ENCODE assay signal across 24 cellular contexts in genomic region chr15:44603126-44603525, GRCh38.
DNase-seq lines count a peak whose midpoint lies in the region; ATAC-seq and TF ChIP-seq lines count a peak whose summit lies in the region.
"Had no signal": no experiment of that assay in that cellular context is flagged by ENCODE, and none has a peak within 500 bp of the region (broad histone marks: within the 10 kb centered on the region; RNA-seq: fewer than 3 reads in every experiment).

No MANE protein-coding gene starts in this region.

- TF ChIP-seq CTCF in ascending aorta (IDR thresholded peaks at IDR 0.05) (no peak), psoas muscle (IDR thresholded peaks at IDR 0.05) (no peak)

- CTCF ChIA-PET in activated CD4-positive, alpha-beta T cell treated with anti-CD3 and anti-CD28 coated beads for 36 hours (lab: Charles Lee) = interaction anchor here (0.6 to 1.6 kb wide), 2 partner anchors 25 to 28 kb away, joined by 4 to 5 read pairs; no protein-coding TSS in a partner anchor

- WGBS in psoas muscle, 3 donors = 98 to 100% (median 100%) methylated on average over 2 of the region's 2 CpGs

- H3K27ac Mint-ChIP-seq in activated CD4-positive, alpha-beta T cell treated with anti-CD3 and anti-CD28 coated beads for 36 hours = peak overlapping the region; percentile 53
- peak overlapping the region; percentile 51 for H3K27ac Mint-ChIP-seq in activated naive CD8-positive, alpha-beta T cell
- no peak overlapping the region for H3K27ac Mint-ChIP-seq in activated naive CD8-positive, alpha-beta T cell treated with anti-CD3 and anti-CD28 coated beads, Interleukin-2, amount 50 U/mL, for 24 hours
- H3K27ac Mint-ChIP-seq in central memory CD8-positive, alpha-beta T cell (ENCODE audit: low read depth) = peak overlapping the region; percentile 45
- H3K27ac Mint-ChIP-seq: GM23338 had no signal

- ATAC-seq in activated CD4-positive, alpha-beta T cell treated with anti-CD3 and anti-CD28 coated beads for 36 hours = no peak
- no peak for ATAC-seq in activated naive CD8-positive, alpha-beta T cell treated with anti-CD3 and anti-CD28 coated beads, Interleukin-2, amount 50 U/mL, for 24 hours
- no peak for ATAC-seq in central memory CD8-positive, alpha-beta T cell (replicated peaks; ENCODE audit: extremely low read depth, poor library complexity, severe bottlenecking)
- no peak for ATAC-seq in psoas muscle
- ATAC-seq: GM23338, HepG2, K562 had no signal

- H3K4me3 ChIP-seq in ascending aorta = no peak overlapping the region
- no peak overlapping the region for H3K4me3 ChIP-seq in psoas muscle
- H3K4me3 ChIP-seq: BLaER1, GM23338, HAP-1, K562, MG63 had no signal

- no peak for DNase-seq in activated CD4-positive, alpha-beta T cell treated with anti-CD3 and anti-CD28 coated beads for 36 hours
- no peak for DNase-seq in activated CD4-positive, alpha-beta T cell treated with anti-CD3 and anti-CD28 coated beads for 1 hour
- DNase-seq in activated naive CD8-positive, alpha-beta T cell treated with anti-CD3 and anti-CD28 coated beads, Interleukin-2, amount 50 U/mL, for 24 hours = no peak
- no peak for DNase-seq in central memory CD8-positive, alpha-beta T cell (ENCODE audit: low spot score in 2 of 2)
- DNase-seq in midbrain (lab: John Stamatoyannopoulos, UW) = no peak
- no peak for DNase-seq in ascending aorta (ENCODE audit: low spot score in 2 of 2)
- DNase-seq in psoas muscle = no peak
- DNase-seq: ACHN, DMS53, GDM1, MG63, NCI-H1417, NCI-H1694 treated with DMSO at 0.1 percent for 48 hours, NCI-H446 treated with DMSO at 0.1 percent for 48 hours, NCI-H526 treated with DMSO at 0.1 percent for 48 hours, OCI-M1 had no signal

- intact Hi-C loops in activated CD4-positive, alpha-beta T cell treated with anti-CD3 and anti-CD28 coated beads for 36 hours (cut with DNase I, micrococcal nuclease) = no loop called here
- intact Hi-C loops in ascending aorta (cut with DNase I) = no loop called here
- intact Hi-C loops in psoas muscle (cut with DNase I) = no loop called here

- H3K9me3 ChIP-seq in ascending aorta (no peaks in the 10 kb centered on the region), psoas muscle (no peaks in the 10 kb centered on the region)
- H3K9me3 ChIP-seq: BLaER1, HAP-1, MG63 had no signal

- H3K27me3 Mint-ChIP-seq in activated CD4-positive, alpha-beta T cell treated with anti-CD3 and anti-CD28 coated beads for 36 hours = no peaks in the 10 kb centered on the region
- H3K27me3 Mint-ChIP-seq in activated naive CD8-positive, alpha-beta T cell = no peaks in the 10 kb centered on the region
- H3K27me3 Mint-ChIP-seq in activated naive CD8-positive, alpha-beta T cell treated with anti-CD3 and anti-CD28 coated beads, Interleukin-2, amount 50 U/mL, for 24 hours = no peaks in the 10 kb centered on the region
- H3K27me3 Mint-ChIP-seq in central memory CD8-positive, alpha-beta T cell = no peaks in the 10 kb centered on the region

- H3K36me3 ChIP-seq in ascending aorta = peaks cover 33 to 48% of the 10 kb centered on the region in 2 donors
- peaks cover 10 to 100% of the 10 kb centered on the region in 2 donors for H3K36me3 ChIP-seq in psoas muscle (ENCODE audit: insufficient read depth in 1 of 2, low read depth in 1 of 2)

- POLR2A ChIA-PET in activated CD4-positive, alpha-beta T cell treated with anti-CD3 and anti-CD28 coated beads for 36 hours (lab: Charles Lee) = no interaction called here

- H3K9me3 Mint-ChIP-seq in activated CD4-positive, alpha-beta T cell treated with anti-CD3 and anti-CD28 coated beads for 36 hours (ENCODE audit: low read depth) = no peaks in the 10 kb centered on the region
- H3K9me3 Mint-ChIP-seq in activated naive CD8-positive, alpha-beta T cell (ENCODE audit: low read depth) = no peaks in the 10 kb centered on the region
- H3K9me3 Mint-ChIP-seq in activated naive CD8-positive, alpha-beta T cell treated with anti-CD3 and anti-CD28 coated beads, Interleukin-2, amount 50 U/mL, for 24 hours = no peaks in the 10 kb centered on the region
- H3K9me3 Mint-ChIP-seq in central memory CD8-positive, alpha-beta T cell = no peaks in the 10 kb centered on the region
- H3K9me3 Mint-ChIP-seq: GM23338 had no signal

- H3K4me1 ChIP-seq in ascending aorta (no peaks in the 10 kb centered on the region), psoas muscle (no peaks in the 10 kb centered on the region)
- H3K4me1 ChIP-seq: BLaER1 had no signal

- H3K36me3 Mint-ChIP-seq in activated CD4-positive, alpha-beta T cell treated with anti-CD3 and anti-CD28 coated beads for 36 hours (ENCODE audit: low read depth) = peaks cover 45% of the 10 kb centered on the region
- peaks cover 20% of the 10 kb centered on the region for H3K36me3 Mint-ChIP-seq in activated naive CD8-positive, alpha-beta T cell
- H3K36me3 Mint-ChIP-seq in activated naive CD8-positive, alpha-beta T cell treated with anti-CD3 and anti-CD28 coated beads, Interleukin-2, amount 50 U/mL, for 24 hours (ENCODE audit: low read depth) = peaks cover 54% of the 10 kb centered on the region
- peaks cover 47% of the 10 kb centered on the region for H3K36me3 Mint-ChIP-seq in central memory CD8-positive, alpha-beta T cell (ENCODE audit: insufficient read depth)

- H3K27ac ChIP-seq in ascending aorta (no peak overlapping the region), psoas muscle (no peak overlapping the region)
- H3K27ac ChIP-seq: 22Rv1, BLaER1, HL-60 had no signal

- peaks cover 9% of the 10 kb centered on the region for H3K4me1 Mint-ChIP-seq in activated CD4-positive, alpha-beta T cell treated with anti-CD3 and anti-CD28 coated beads for 36 hours
- H3K4me1 Mint-ChIP-seq in activated naive CD8-positive, alpha-beta T cell (ENCODE audit: low read depth) = peaks cover 10% of the 10 kb centered on the region
- H3K4me1 Mint-ChIP-seq in activated naive CD8-positive, alpha-beta T cell treated with anti-CD3 and anti-CD28 coated beads, Interleukin-2, amount 50 U/mL, for 24 hours = peaks cover 9% of the 10 kb centered on the region
- H3K4me1 Mint-ChIP-seq in central memory CD8-positive, alpha-beta T cell = peaks cover 18% of the 10 kb centered on the region
- H3K4me1 Mint-ChIP-seq: GM23338 had no signal

- H3K4me3 Mint-ChIP-seq in activated CD4-positive, alpha-beta T cell treated with anti-CD3 and anti-CD28 coated beads for 36 hours = no peak overlapping the region
- no peak overlapping the region for H3K4me3 Mint-ChIP-seq in activated naive CD8-positive, alpha-beta T cell
- H3K4me3 Mint-ChIP-seq in activated naive CD8-positive, alpha-beta T cell treated with anti-CD3 and anti-CD28 coated beads, Interleukin-2, amount 50 U/mL, for 24 hours = no peak overlapping the region
- no peak overlapping the region for H3K4me3 Mint-ChIP-seq in central memory CD8-positive, alpha-beta T cell
- H3K4me3 Mint-ChIP-seq: GM23338 had no signal

- H3K27me3 ChIP-seq in ascending aorta (no peaks in the 10 kb centered on the region), psoas muscle (ENCODE audit: insufficient read depth in 3 of 3, low read length in 2 of 3) (no peaks in the 10 kb centered on the region)
- H3K27me3 ChIP-seq: BLaER1, MG63 had no signal
